Comparison of ENCODE assay signal across 18 cellular contexts in genomic region chr17:41849251-41849990, GRCh38. TPM values are rescaled to one million over a fixed set of nuclear protein-coding genes. Genes with fewer than 3 reads are reported as not detected.
DNase-seq lines count a peak whose midpoint lies in the region; ATAC-seq, FAIRE-seq and TF ChIP-seq lines count a peak whose summit lies in the region.
"Had no signal": no experiment of that assay in that cellular context is flagged by ENCODE, and none has a peak within 500 bp of the region (broad histone marks: within the 10 kb centered on the region; RNA-seq: fewer than 3 reads in every experiment).

No MANE protein-coding gene starts in this region.

- no peak overlapping the region for H3K4me3 ChIP-seq in A549
- no peak overlapping the region for H3K4me3 ChIP-seq in HEK293 (ENCODE audit: low read depth, low read length)
- no peak overlapping the region for H3K4me3 ChIP-seq in SK-N-MC
- H3K4me3 ChIP-seq in WERI-Rb-1 (ENCODE audit: low read depth, low read length): no peak overlapping the region
- H3K4me3 ChIP-seq: PC-9, SJSA1 had no signal

- H3K27ac ChIP-seq in A549 (no peak overlapping the region), HEK293 (ENCODE audit: extremely low read depth, low read depth, low read length) (no peak overlapping the region), SK-N-MC (peak overlapping the region; percentile 0; the same call in 1 of the 2 replicates), WERI-Rb-1 (no peak overlapping the region)
- H3K27ac ChIP-seq: PC-9, SJSA1 had no signal

- H3K4me1 ChIP-seq in A549 (peaks cover 12% of the 10 kb centered on the region; the same call in 2 of the 3 replicates), HEK293 (ENCODE audit: control insufficient read depth, insufficient read depth, low read length) (peaks cover 19% of the 10 kb centered on the region)
- H3K4me1 ChIP-seq: SJSA1 had no signal

- TF ChIP-seq CTCF in A549 (IDR thresholded peaks at IDR 0.05): no peak
- TF ChIP-seq CTCF in HEK293 (tag by site-specific recombination; IDR thresholded peaks at IDR 0.05): no peak
- no peak for TF ChIP-seq CTCF in WERI-Rb-1 (IDR thresholded peaks at IDR 0.05; ENCODE audit: low read depth, low read length)

- no peak for TF ChIP-seq POLR2A in A549 (IDR thresholded peaks at IDR 0.05; ENCODE audit: low read length)

- POLR2A ChIA-PET in A549 (lab: Yijun Ruan, JAX) (interaction anchor here (0.8 to 1.3 kb wide), 3 partner anchors 15 to 17 kb away, joined by 3 to 4 read pairs (median 3); no protein-coding TSS in a partner anchor), HEK293 (lab: Yijun Ruan, JAX) (interaction anchor here (0.5 to 1.4 kb wide), 5 partner anchors 15 to 171 kb away, joined by 3 to 4 read pairs (median 3); partner anchors contain the start of genes EIF1, JUP and KLHL11)

- TF ChIP-seq EP300 in A549 (IDR thresholded peaks at IDR 0.05): no peak

- H3K4me2 ChIP-seq in A549: no peak overlapping the region
- H3K4me2 ChIP-seq: PC-9 had no signal

- H3K36me3 ChIP-seq in HEK293 (ENCODE audit: control insufficient read depth in 2 of 2, insufficient read depth in 1 of 2, low read length in 2 of 2) (peaks cover 16 to 22% of the 10 kb centered on the region in 2 experiments; a peak in 2 of 3 replicates), SK-N-MC (ENCODE audit: insufficient read depth, low read length) (peaks cover 10% of the 10 kb centered on the region), WERI-Rb-1 (peaks cover 56% of the 10 kb centered on the region)

- H3K9me3 ChIP-seq in A549 (no peaks in the 10 kb centered on the region), HEK293 (ENCODE audit: control insufficient read depth, insufficient read depth, low read depth, low read length) (no peaks in the 10 kb centered on the region), SK-N-MC (ENCODE audit: low read depth, low read length) (no peaks in the 10 kb centered on the region), WERI-Rb-1 (ENCODE audit: severe bottlenecking) (no peaks in the 10 kb centered on the region)

- WGBS in A549 (ENCODE audit: missing lambda C conversion rate): 72% methylated on average over 4 of the region's 4 CpGs

- no peaks in the 10 kb centered on the region for H3K27me3 ChIP-seq in WERI-Rb-1 (ENCODE audit: insufficient read depth, low read depth, severe bottlenecking)
- H3K27me3 ChIP-seq: SJSA1 had no signal

- no peak for TF ChIP-seq RAD21 in A549 (conservative IDR thresholded peaks at IDR 0.05 in 1 of 2, IDR thresholded peaks at IDR 0.05 in 1 of 2)

- H3K9ac ChIP-seq in SK-N-MC (ENCODE audit: insufficient read length): no peak overlapping the region

- no peak for ATAC-seq in A549
- ATAC-seq in HG03460 (IDR thresholded peaks at IDR 0.05; ENCODE audit: unreplicated experiment): no peak
- ATAC-seq in HG02678 (IDR thresholded peaks at IDR 0.05; ENCODE audit: unreplicated experiment): no peak

- CTCF ChIA-PET in A549 (lab: Yijun Ruan, JAX) (interaction anchor here (1.3 to 5.6 kb wide), 5 partner anchors 15 to 153 kb away, joined by 3 to 25 read pairs (median 6); partner anchors contain the start of genes KLHL11 and P3H4), HEK293 (lab: Yijun Ruan, JAX) (interaction anchor here (0.6 to 1.6 kb wide), 5 partner anchors 10 to 112 kb away, joined by 3 to 4 read pairs (median 3); no protein-coding TSS in a partner anchor)

- FAIRE-seq in A549 (lab: Jason Lieb, UNC): peak; percentile 46
- FAIRE-seq: H1 had no signal

- DNase-seq in A549 (ENCODE audit: low read depth in 1 of 2, low spot score in 1 of 2): no peak
- no peak for DNase-seq in SK-N-MC (ENCODE audit: low read depth, low spot score)
- DNase-seq in germinal center (ENCODE audit: low spot score): peak; percentile 37
- DNase-seq in NCI-H524 treated with DMSO at 0.1 percent for 48 hours (lab: John Stamatoyannopoulos, UW): no peak
- no peak for DNase-seq in WERI-Rb-1
- DNase-seq: DMS 273 treated with DMSO at 0.1 percent for 48 hours, NCI-H1930, NCI-H2171, NCI-H446 treated with DMSO at 0.1 percent for 48 hours, NCI-H774, PC-9 had no signal

TF ChIP-seq in A549, 52 proteins besides CTCF, POLR2A, EP300 and RAD21:
- TF ChIP-seq HOXB13 (CRISPR knock-in tag; IDR thresholded peaks at IDR 0.05; ENCODE audit: low read depth) (no peak), HDAC2 (IDR thresholded peaks at IDR 0.05) (no peak), BHLHE40 (IDR thresholded peaks at IDR 0.05; ENCODE audit: low read depth, low read length) (no peak), CHD2 (IDR thresholded peaks at IDR 0.05; ENCODE audit: low read length, partially characterized antibody) (no peak)

TF ChIP-seq in HEK293, 187 proteins besides CTCF, POLR2A, EP300 and RAD21 (continues in another document):
- peak; percentile 64 for TF ChIP-seq PRDM4 (tag by site-specific recombination; IDR thresholded peaks at IDR 0.05)
- 0 out of 2 replicates have a peak, but pooled peaks have one; percentile 33 for TF ChIP-seq ZNF335 (tag by site-specific recombination; conservative IDR thresholded peaks at IDR 0.05)
- TF ChIP-seq ZSCAN18 (tag by site-specific recombination; IDR thresholded peaks at IDR 0.05): no peak

RNA-seq across cellular contexts. Expression of gene KLHL10, which starts 11.8 kb away (rescaled TPM):
- polyA plus RNA-seq in A549 (2011; rRNA removed) (0.13 and 0.19 TPM in 2 replicates), A549 (2017; fragmentation: RNase III; extraction: RNeasy Plus Mini Kit Qiagen cat#74134 plus additional on column Dnase treatment) (0.04 to 0.12 TPM (median 0.05 TPM) in 3 replicates)
- polyA plus RNA-seq in A549 (2012; cell fraction: cytosol; rRNA removed): 0.06 and 0.09 TPM in 2 replicates
- polyA plus RNA-seq in A549 (2012; cell fraction: nucleus; rRNA removed): 0.05 and 0.08 TPM in 2 replicates
- polyA minus RNA-seq in A549 (2011; rRNA and poly(A)+ RNA removed): 0.54 TPM in 1 of 2 replicates, not detected in the other
- polyA plus RNA-seq: CD14-positive monocyte had no signal

RNA-seq across cellular contexts. Expression of gene NT5C3B, which starts 13.4 kb away (rescaled TPM):
- polyA plus RNA-seq in A549 (2011; rRNA removed) (167 and 171 TPM in 2 replicates), A549 (2017; fragmentation: RNase III; extraction: RNeasy Plus Mini Kit Qiagen cat#74134 plus additional on column Dnase treatment) (109 to 118 TPM (median 114 TPM) in 3 replicates)
- polyA plus RNA-seq in A549 (2012; cell fraction: cytosol; rRNA removed): 123 and 126 TPM in 2 replicates
- 81.6 and 83.4 TPM in 2 replicates for polyA plus RNA-seq in A549 (2012; cell fraction: nucleus; rRNA removed)
- polyA minus RNA-seq in A549 (2011; rRNA and poly(A)+ RNA removed): 75.3 and 79.7 TPM in 2 replicates

RNA-seq across cellular contexts. Expression of gene KLHL11, which starts 15.8 kb away (rescaled TPM):
- polyA plus RNA-seq in A549 (2011; rRNA removed) (12.7 and 13.7 TPM in 2 replicates), A549 (2017; fragmentation: RNase III; extraction: RNeasy Plus Mini Kit Qiagen cat#74134 plus additional on column Dnase treatment) (3.1 to 3.8 TPM (median 3.8 TPM) in 3 replicates)
- 3.3 and 4.2 TPM in 2 replicates for polyA plus RNA-seq in A549 (2012; cell fraction: cytosol; rRNA removed)
- 2.4 and 2.8 TPM in 2 replicates for polyA plus RNA-seq in A549 (2012; cell fraction: nucleus; rRNA removed)
- polyA minus RNA-seq in A549 (2011; rRNA and poly(A)+ RNA removed): 36.7 and 42.0 TPM in 2 replicates

RNA-seq across cellular contexts. Expression of gene FKBP10, which starts 36.6 kb away (rescaled TPM):
- 109 and 112 TPM in 2 replicates for polyA plus RNA-seq in A549 (2011; rRNA removed)
- polyA plus RNA-seq in A549 (2012; cell fraction: cytosol; rRNA removed): 159 and 188 TPM in 2 replicates
- 819 and 928 TPM in 2 replicates for polyA plus RNA-seq in A549 (2012; cell fraction: nucleus; rRNA removed)
- polyA plus RNA-seq in A549 (2017; fragmentation: RNase III; extraction: RNeasy Plus Mini Kit Qiagen cat#74134 plus additional on column Dnase treatment): 109 to 121 TPM (median 119 TPM) in 3 replicates
- 95.2 and 115 TPM in 2 replicates for polyA minus RNA-seq in A549 (2011; rRNA and poly(A)+ RNA removed)
- polyA plus RNA-seq: CD14-positive monocyte, IgD-negative memory B cell had no signal

RNA-seq across cellular contexts. Expression of gene P3H4, which starts 37.7 kb away (rescaled TPM):
- polyA plus RNA-seq in A549 (2011; rRNA removed): 32.1 and 36.0 TPM in 2 replicates
- polyA plus RNA-seq in A549 (2012; cell fraction: cytosol; rRNA removed): 61.6 and 63.9 TPM in 2 replicates
- 42.3 and 56.5 TPM in 2 replicates for polyA plus RNA-seq in A549 (2012; cell fraction: nucleus; rRNA removed)
- 41.6 to 62.1 TPM (median 52.8 TPM) in 3 replicates for polyA plus RNA-seq in A549 (2017; fragmentation: RNase III; extraction: RNeasy Plus Mini Kit Qiagen cat#74134 plus additional on column Dnase treatment)
- polyA minus RNA-seq in A549 (2011; rRNA and poly(A)+ RNA removed): 24.5 and 24.7 TPM in 2 replicates
